Comparison of ENCODE assay signal across 10 cellular contexts in the genomic region with DNA sequence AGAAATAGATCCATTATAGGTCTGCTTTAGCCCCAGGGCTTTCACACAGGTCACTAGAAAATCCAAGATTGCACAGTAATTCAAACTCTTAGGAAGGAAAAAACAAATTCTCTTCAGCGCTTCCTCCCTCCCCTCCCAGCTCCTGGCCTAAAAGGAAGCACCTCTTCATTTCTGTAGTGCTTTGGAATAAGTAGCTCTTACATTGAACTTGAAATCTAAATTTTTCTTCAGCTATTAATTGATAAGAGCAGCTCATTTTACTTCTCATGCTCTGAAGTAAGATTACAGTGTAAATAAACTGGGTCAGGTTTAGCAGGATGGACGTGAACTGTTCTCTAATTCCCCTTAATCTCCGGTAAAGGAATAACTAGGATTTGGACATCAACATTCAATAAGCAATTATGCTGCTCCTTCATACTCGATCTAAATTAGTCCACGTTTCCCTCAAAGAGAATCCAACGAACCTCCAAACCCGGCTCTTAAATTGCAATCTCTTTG.
"Had no signal": no experiment of that assay in that cellular context is flagged by ENCODE, and none has a peak within 500 bp of the region (broad histone marks: within the 10 kb centered on the region; RNA-seq: fewer than 3 reads in every experiment).

No MANE protein-coding gene starts in this region.

- H3K27me3 ChIP-seq: breast epithelium, stomach, thyroid gland, uterus had no signal

- H3K4me1 ChIP-seq: breast epithelium, thyroid gland, uterus had no signal

- DNase-seq: activated CD4-positive, alpha-beta T cell treated with anti-CD3 and anti-CD28 coated beads for 48 hours; activated naive CD4-positive, alpha-beta T cell; aorta; hippocampal formation; stimulated activated CD4-positive, alpha-beta T cell treated with anti-CD3 and anti-CD28 coated beads, Interleukin-15, amount 100 ng/mL, for 24 hours; stimulated activated CD4-positive, alpha-beta T cell treated with anti-CD3 and anti-CD28 coated beads, Interleukin-4, amount 100 ng/mL, for 24 hours; stomach; thyroid gland; uterus had no signal

- H3K36me3 ChIP-seq: breast epithelium, stomach, thyroid gland, uterus had no signal

- H3K4me3 ChIP-seq: breast epithelium, stomach, thyroid gland, uterus had no signal

- H3K27ac ChIP-seq: breast epithelium, thyroid gland, uterus had no signal

- H3K9me3 ChIP-seq: breast epithelium, stomach, thyroid gland, uterus had no signal
